In genomic region chr6:13698715-13699114, GRCh38 we compare ENCODE assay signal across 1 cellular context.
TF ChIP-seq lines count a peak whose summit lies in the region.

No MANE protein-coding gene starts in this region.

TF ChIP-seq in H1, 55 proteins besides CTCF, POLR2A, EP300 and RAD21:
- no peak for TF ChIP-seq CHD7 (IDR thresholded peaks at IDR 0.05; ENCODE audit: insufficient replicate concordance, low read length)
- TF ChIP-seq USF2 (IDR thresholded peaks at IDR 0.05; ENCODE audit: low read length), result no peak
- TF ChIP-seq ZNF274 (IDR thresholded peaks at IDR 0.05; ENCODE audit: borderline replicate concordance, extremely low read depth, low read length), result no peak
- no peak for TF ChIP-seq CHD2 (IDR thresholded peaks at IDR 0.05; ENCODE audit: low read length)
- TF ChIP-seq TAF7 (optimal IDR thresholded peaks at IDR 0.05; ENCODE audit: borderline replicate concordance, low read depth, low read length), result no peak
- TF ChIP-seq HDAC2 (IDR thresholded peaks at IDR 0.05; ENCODE audit: borderline replicate concordance in 1 of 2, low read depth in 2 of 2, low read length in 2 of 2), result no peak
- no peak for TF ChIP-seq BCL11A (IDR thresholded peaks at IDR 0.05; ENCODE audit: low read depth in 2 of 2, low read length in 2 of 2)
- TF ChIP-seq SP4 (IDR thresholded peaks at IDR 0.05; ENCODE audit: low read length), result no peak
- no peak for TF ChIP-seq CHD1 (IDR thresholded peaks at IDR 0.05; ENCODE audit: low read depth, low read length)
- TF ChIP-seq CBX5 (IDR thresholded peaks at IDR 0.05; ENCODE audit: low read depth, low read length), result no peak
- TF ChIP-seq ASH2L (IDR thresholded peaks at IDR 0.05; ENCODE audit: low read length), result no peak
- TF ChIP-seq EGR1 (IDR thresholded peaks at IDR 0.05; ENCODE audit: borderline replicate concordance, low read depth, low read length), result no peak
- TF ChIP-seq GTF2F1 (IDR thresholded peaks at IDR 0.05; ENCODE audit: borderline replicate concordance, low read depth, low read length), result no peak
- TF ChIP-seq ATF2 (IDR thresholded peaks at IDR 0.05; ENCODE audit: low read length), result no peak
- TF ChIP-seq YY1 (IDR thresholded peaks at IDR 0.05; ENCODE audit: low read depth, low read length), result no peak
- no peak for TF ChIP-seq POU5F1 (IDR thresholded peaks at IDR 0.05; ENCODE audit: low read depth, low read length)
- TF ChIP-seq ATF3 (IDR thresholded peaks at IDR 0.05; ENCODE audit: insufficient read depth, low read depth, low read length), result no peak
- TF ChIP-seq RXRA (IDR thresholded peaks at IDR 0.05; ENCODE audit: insufficient read depth, low read depth, low read length), result no peak
